Comparison of ENCODE assay signal across 1 cellular context in the genomic region with DNA sequence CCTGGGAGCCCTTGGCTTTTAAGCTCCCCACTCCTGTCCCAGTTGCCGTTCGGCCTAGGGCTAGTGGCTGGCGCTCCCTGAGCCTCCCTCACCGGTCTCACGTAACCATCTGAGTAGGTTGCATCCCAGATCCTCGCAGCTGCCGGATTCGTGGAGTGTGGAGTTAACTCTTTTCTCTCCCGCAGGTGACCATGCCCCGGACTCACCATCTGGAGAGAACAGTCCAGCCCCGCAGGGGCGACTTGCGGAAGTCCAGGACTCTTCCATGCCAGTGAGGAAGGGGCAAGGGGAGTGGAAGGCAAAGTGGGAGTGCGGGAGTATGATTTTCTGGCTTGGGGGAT.
TF ChIP-seq lines count a peak whose summit lies in the region.

No MANE protein-coding gene starts in this region.

TF ChIP-seq in IMR-90, 13 proteins besides CTCF, POLR2A, EP300 and RAD21:
- TF ChIP-seq NFE2L2 (IDR thresholded peaks at IDR 0.05; ENCODE audit: low read depth, low read length), result no peak
- no peak for TF ChIP-seq MAZ (IDR thresholded peaks at IDR 0.05; ENCODE audit: borderline replicate concordance, low read depth, low read length)
- no peak for TF ChIP-seq FOS (IDR thresholded peaks at IDR 0.05; ENCODE audit: low read depth, low read length)
- no peak for TF ChIP-seq RCOR1 (IDR thresholded peaks at IDR 0.05; ENCODE audit: insufficient replicate concordance, low read length)
- TF ChIP-seq, protein P1, sequence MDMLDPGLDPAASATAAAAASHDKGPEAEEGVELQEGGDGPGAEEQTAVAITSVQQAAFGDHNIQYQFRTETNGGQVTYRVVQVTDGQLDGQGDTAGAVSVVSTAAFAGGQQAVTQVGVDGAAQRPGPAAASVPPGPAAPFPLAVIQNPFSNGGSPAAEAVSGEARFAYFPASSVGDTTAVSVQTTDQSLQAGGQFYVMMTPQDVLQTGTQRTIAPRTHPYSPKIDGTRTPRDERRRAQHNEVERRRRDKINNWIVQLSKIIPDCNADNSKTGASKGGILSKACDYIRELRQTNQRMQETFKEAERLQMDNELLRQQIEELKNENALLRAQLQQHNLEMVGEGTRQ (IDR thresholded peaks at IDR 0.05; ENCODE audit: low read depth, low read length), result no peak
- TF ChIP-seq RFX5 (IDR thresholded peaks at IDR 0.05; ENCODE audit: low read depth, low read length), result no peak
- TF ChIP-seq CEBPB (IDR thresholded peaks at IDR 0.05; ENCODE audit: low read depth, low read length), result no peak
- TF ChIP-seq MXI1 (IDR thresholded peaks at IDR 0.05; ENCODE audit: borderline replicate concordance, low read depth, low read length), result no peak
- no peak for TF ChIP-seq BHLHE40 (IDR thresholded peaks at IDR 0.05; ENCODE audit: low read depth, low read length)
- no peak for TF ChIP-seq SMC3 (IDR thresholded peaks at IDR 0.05; ENCODE audit: low read depth, low read length)
- no peak for TF ChIP-seq MAFK (IDR thresholded peaks at IDR 0.05; ENCODE audit: low read depth, low read length)
- TF ChIP-seq, protein P2, sequence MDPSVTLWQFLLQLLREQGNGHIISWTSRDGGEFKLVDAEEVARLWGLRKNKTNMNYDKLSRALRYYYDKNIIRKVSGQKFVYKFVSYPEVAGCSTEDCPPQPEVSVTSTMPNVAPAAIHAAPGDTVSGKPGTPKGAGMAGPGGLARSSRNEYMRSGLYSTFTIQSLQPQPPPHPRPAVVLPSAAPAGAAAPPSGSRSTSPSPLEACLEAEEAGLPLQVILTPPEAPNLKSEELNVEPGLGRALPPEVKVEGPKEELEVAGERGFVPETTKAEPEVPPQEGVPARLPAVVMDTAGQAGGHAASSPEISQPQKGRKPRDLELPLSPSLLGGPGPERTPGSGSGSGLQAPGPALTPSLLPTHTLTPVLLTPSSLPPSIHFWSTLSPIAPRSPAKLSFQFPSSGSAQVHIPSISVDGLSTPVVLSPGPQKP (IDR thresholded peaks at IDR 0.05; ENCODE audit: borderline replicate concordance, low read depth, low read length), result no peak
- TF ChIP-seq CHD1 (IDR thresholded peaks at IDR 0.05; ENCODE audit: low read depth, low read length), result no peak
